Comparison of ENCODE assay signal across 12 cellular contexts in genomic region chr5:55223219-55223987, GRCh38. TPM values are rescaled to one million over a fixed set of nuclear protein-coding genes. Genes with fewer than 3 reads are reported as not detected.
DNase-seq lines count a peak whose midpoint lies in the region; ATAC-seq and TF ChIP-seq lines count a peak whose summit lies in the region.
"Had no signal": no experiment of that assay in that cellular context is flagged by ENCODE, and none has a peak within 500 bp of the region (broad histone marks: within the 10 kb centered on the region; RNA-seq: fewer than 3 reads in every experiment).

No MANE protein-coding gene starts in this region.

- H3K9ac ChIP-seq in neuronal stem cell (ENCODE audit: low read depth, low read length, poor library complexity), result peak overlapping the region; percentile 80

- no peak overlapping the region for H4K8ac ChIP-seq in neuronal stem cell (ENCODE audit: low read depth, low read length)

- no peak overlapping the region for H2BK5ac ChIP-seq in neuronal stem cell (ENCODE audit: low read length)

- peak overlapping the region; percentile 89 for H2AFZ ChIP-seq in neuronal stem cell (ENCODE audit: low read length)

- peaks cover 55 to 97% (median 88%) of the 10 kb centered on the region in 3 experiments for H3K27me3 ChIP-seq in neuronal stem cell (ENCODE audit: control insufficient read depth in 3 of 3, insufficient read depth in 3 of 3, low read depth in 1 of 3, low read length in 3 of 3)

- peaks cover 30% of the 10 kb centered on the region for H3K4me1 Mint-ChIP-seq in T-helper 2 cell treated with Interferon-gamma antibody and Interleukin-4, amounts not matched to agents 5 μg/mL and 100 μg/mL, for 36 hours (ENCODE audit: low read depth)
- peaks cover 21% of the 10 kb centered on the region for H3K4me1 Mint-ChIP-seq in endothelial cell (ENCODE audit: unreplicated experiment)

- H3K27ac Mint-ChIP-seq in T-helper 2 cell treated with Interferon-gamma antibody and Interleukin-4, amounts not matched to agents 5 μg/mL and 100 μg/mL, for 36 hours, result no peak overlapping the region
- no peak overlapping the region for H3K27ac Mint-ChIP-seq in endothelial cell (ENCODE audit: unreplicated experiment)

- H3K18ac ChIP-seq in neuronal stem cell (ENCODE audit: low read length), result peak overlapping the region; percentile 63

- no peak overlapping the region for H3K27ac ChIP-seq in neuronal stem cell (replicated peaks; ENCODE audit: low read length)
- H3K27ac ChIP-seq: brain microvascular endothelial cell had no signal

- ATAC-seq in GM18498 (IDR thresholded peaks at IDR 0.05; ENCODE audit: unreplicated experiment), result no peak

- no peak overlapping the region for H2BK15ac ChIP-seq in neuronal stem cell (ENCODE audit: low read length)

- peak overlapping the region; percentile 26 to 41 for H3K4me3 ChIP-seq in neuronal stem cell (ENCODE audit: low read length in 2 of 2)

- H3K27me3 Mint-ChIP-seq in T-helper 2 cell treated with Interferon-gamma antibody and Interleukin-4, amounts not matched to agents 5 μg/mL and 100 μg/mL, for 36 hours (ENCODE audit: low read depth), result peaks cover 86% of the 10 kb centered on the region
- H3K27me3 Mint-ChIP-seq in endothelial cell (ENCODE audit: unreplicated experiment), result peaks cover 27% of the 10 kb centered on the region

- H2AK5ac ChIP-seq in neuronal stem cell (ENCODE audit: low read depth, low read length), result no peak overlapping the region

- H3K4me1 ChIP-seq in neuronal stem cell (ENCODE audit: control insufficient read depth in 2 of 2, insufficient read depth in 1 of 2, low read depth in 1 of 2, low read length in 2 of 2), result peaks cover 5 to 11% of the 10 kb centered on the region in 2 donors

- DNase-seq in GM10266 (ENCODE audit: extremely low spot score) (peak; percentile 24), endothelial cell (ENCODE audit: low spot score) (peak; percentile 31), neuronal stem cell (ENCODE audit: low spot score) (peak; percentile 38), SKM-1 treated with dmso at 0.1 percent for 144 hours (lab: John Stamatoyannopoulos, UW; ENCODE audit: unreplicated experiment) (no peak)
- no peak for DNase-seq in T-helper 2 cell treated with Interferon-gamma antibody and Interleukin-4, amounts not matched to agents 5 μg/mL and 100 μg/mL, for 36 hours (ENCODE audit: low spot score)
- DNase-seq in stimulated activated naive CD4-positive, alpha-beta T cell treated with Interleukin-2 at 50 U/mL for 16 hours (lab: John Stamatoyannopoulos, UW), result no peak
- DNase-seq: activated CD4-positive, alpha-beta T cell treated with anti-CD3 and anti-CD28 coated beads for 4 hours; brain microvascular endothelial cell; NCI-H1092; NCI-H524 had no signal

- no peak overlapping the region for H4K91ac ChIP-seq in neuronal stem cell (ENCODE audit: low read depth, low read length, poor library complexity)

- no peaks in the 10 kb centered on the region for H3K9me3 Mint-ChIP-seq in T-helper 2 cell treated with Interferon-gamma antibody and Interleukin-4, amounts not matched to agents 5 μg/mL and 100 μg/mL, for 36 hours
- H3K9me3 Mint-ChIP-seq in endothelial cell (ENCODE audit: unreplicated experiment), result no peaks in the 10 kb centered on the region

- no CpG with 5 or more reads among the region's 58 CpGs for WGBS in neuronal stem cell (ENCODE audit: extremely low coverage in 2 of 2, insufficient read length in 2 of 2, insufficient replicate concordance in 1 of 2), 2 donors

- peak overlapping the region; percentile 37 for H3K4me3 Mint-ChIP-seq in T-helper 2 cell treated with Interferon-gamma antibody and Interleukin-4, amounts not matched to agents 5 μg/mL and 100 μg/mL, for 36 hours
- no peak overlapping the region for H3K4me3 Mint-ChIP-seq in endothelial cell (ENCODE audit: unreplicated experiment)

- H3K23ac ChIP-seq in neuronal stem cell (ENCODE audit: low read depth, low read length, poor library complexity), result peak overlapping the region; percentile 83

- no peaks in the 10 kb centered on the region for H3K36me3 Mint-ChIP-seq in T-helper 2 cell treated with Interferon-gamma antibody and Interleukin-4, amounts not matched to agents 5 μg/mL and 100 μg/mL, for 36 hours (ENCODE audit: low read depth)
- no peaks in the 10 kb centered on the region for H3K36me3 Mint-ChIP-seq in endothelial cell (ENCODE audit: low read depth, unreplicated experiment)

- H3K79me1 ChIP-seq in neuronal stem cell (ENCODE audit: low read depth, low read length), result no peaks in the 10 kb centered on the region

- peak overlapping the region; percentile 42 for H3K14ac ChIP-seq in neuronal stem cell (ENCODE audit: low read length)

- peak overlapping the region; percentile 12 for H2BK12ac ChIP-seq in neuronal stem cell (ENCODE audit: low read length)

- no peak overlapping the region for H2BK120ac ChIP-seq in neuronal stem cell (ENCODE audit: low read depth, low read length)

- peaks cover 3 to 12% of the 10 kb centered on the region in 2 donors for H3K9me3 ChIP-seq in neuronal stem cell (replicated peaks in 1 of 2; ENCODE audit: control insufficient read depth in 2 of 2, insufficient read depth in 1 of 2, low read depth in 1 of 2, low read length in 2 of 2)

- H3K4me2 ChIP-seq in neuronal stem cell (ENCODE audit: insufficient read depth, low read length, poor library complexity, severe bottlenecking), result peak overlapping the region; percentile 65

- no peaks in the 10 kb centered on the region for H3K36me3 ChIP-seq in neuronal stem cell (replicated peaks in 1 of 2; ENCODE audit: control insufficient read depth in 2 of 2, insufficient read depth in 2 of 2, low read length in 2 of 2)
- H3K36me3 ChIP-seq: brain microvascular endothelial cell had no signal

- H3K4ac ChIP-seq in neuronal stem cell (ENCODE audit: low read length), result no peak overlapping the region

- TF ChIP-seq CTCF in GM10266 (IDR thresholded peaks at IDR 0.05; ENCODE audit: control insufficient read depth, insufficient read depth, low read depth, missing control alignments) (no peak), endothelial cell (IDR thresholded peaks at IDR 0.05; ENCODE audit: unreplicated experiment) (no peak)

RNA-seq across cellular contexts. Expression of gene MCIDAS, which starts 3.7 kb away (rescaled TPM):
- not detected for total RNA-seq in endothelial cell (ENCODE audit: unreplicated experiment)
- polyA plus RNA-seq in neuronal stem cell (2013, experiment 1 of 2), result 0.03 TPM
- 0.04 TPM for polyA plus RNA-seq in neuronal stem cell (2013, experiment 2 of 2)
- total RNA-seq: lung microvascular endothelial cell had no signal

RNA-seq across cellular contexts. Expression of gene CCNO, which starts 10.0 kb away (rescaled TPM):
- 0.15 TPM for total RNA-seq in endothelial cell (ENCODE audit: unreplicated experiment)
- polyA plus RNA-seq in neuronal stem cell (2013, experiment 1 of 2), result 0.53 TPM
- polyA plus RNA-seq in neuronal stem cell (2013, experiment 2 of 2), result 0.55 TPM
- total RNA-seq: lung microvascular endothelial cell had no signal

RNA-seq across cellular contexts. Expression of gene CDC20B, which starts 50.4 kb away (rescaled TPM):
- not detected for total RNA-seq in endothelial cell (ENCODE audit: unreplicated experiment)
- not detected for polyA plus RNA-seq in neuronal stem cell (2013, experiment 1 of 2)
- polyA plus RNA-seq in neuronal stem cell (2013, experiment 2 of 2), result 0.03 TPM

Comparison
In these comparisons a context has a peak if more than half of its experiments do, and no peak if none do; other contexts are left out.
1. DNase-seq: peak in GM10266 (single experiment), endothelial cell (single experiment) and neuronal stem cell (single experiment); none in T-helper 2 cell treated with Interferon-gamma antibody and Interleukin-4, amounts not matched to agents 5 μg/mL and 100 μg/mL, for 36 hours (single experiment), stimulated activated naive CD4-positive, alpha-beta T cell treated with Interleukin-2 at 50 U/mL for 16 hours (single experiment) and SKM-1 treated with dmso at 0.1 percent for 144 hours (single experiment).